1 cellular context compared by ENCODE assay signal in genomic region chr1:80472145-80472544, GRCh38.
A peak's percentile ranks its signal among the peaks of the same experiment; 100 is the strongest.
TF ChIP-seq lines count a peak whose summit lies in the region.

No MANE protein-coding gene starts in this region.

TF ChIP-seq in HepG2, 621 proteins besides CTCF, POLR2A, EP300 and RAD21 (continued from another document):
- TF ChIP-seq MAFK (conservative IDR thresholded peaks at IDR 0.05 in 1 of 2, IDR thresholded peaks at IDR 0.05 in 1 of 2; ENCODE audit: low read length in 2 of 2): peak; percentile 75 to 88
- TF ChIP-seq E2F1 (CRISPR knock-in tag; IDR thresholded peaks at IDR 0.05): no peak
